In the genomic region with DNA sequence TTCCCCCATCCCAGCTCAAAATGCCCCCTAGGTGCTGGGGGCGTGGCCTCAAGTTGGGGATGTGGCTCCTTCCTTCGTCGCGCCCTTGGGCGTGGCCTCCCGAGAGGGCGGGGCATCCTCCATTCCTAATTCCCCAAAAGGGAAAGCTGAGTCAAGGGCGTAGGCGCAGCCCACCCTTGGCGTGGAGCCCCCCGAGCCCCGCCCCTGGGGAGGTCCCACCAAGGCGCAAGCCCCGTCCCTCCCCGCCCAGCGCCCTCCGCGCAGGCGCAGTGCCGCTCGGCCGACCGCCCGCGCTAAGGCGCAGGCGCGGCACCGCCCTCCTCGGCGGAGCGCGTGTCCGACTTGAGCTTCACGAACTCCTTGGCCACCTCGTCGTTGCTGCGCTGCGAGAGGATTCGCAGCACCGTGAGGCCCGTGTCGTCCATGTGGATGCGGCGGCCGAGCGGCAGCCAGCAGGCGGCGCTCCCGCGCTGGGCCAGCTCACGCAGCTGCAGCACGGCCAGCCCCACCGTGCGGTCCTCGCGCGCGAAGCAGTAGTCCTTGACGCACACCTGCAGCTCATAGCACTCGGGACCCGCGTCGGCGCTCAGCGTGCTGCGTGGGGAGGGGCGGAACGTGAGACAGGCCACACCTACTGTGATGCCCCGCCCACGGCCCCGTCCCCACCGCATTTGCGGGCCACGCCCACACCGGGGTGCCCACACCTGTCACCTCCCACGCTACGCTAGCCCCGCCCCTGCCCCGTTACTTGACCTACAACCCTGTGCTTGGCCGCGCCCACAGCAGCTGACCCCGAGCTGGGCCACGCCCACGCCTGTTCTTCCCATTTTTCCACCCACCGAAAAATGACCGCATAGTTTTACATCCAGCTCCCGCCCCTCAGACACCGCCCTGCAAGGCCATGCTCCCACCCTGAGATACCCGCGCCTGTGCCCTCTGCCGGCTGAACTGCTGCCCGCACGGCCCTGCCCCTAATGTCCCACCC, we compare ENCODE assay signal across 8 cellular contexts. TPM values are rescaled to one million over a fixed set of nuclear protein-coding genes. Genes with fewer than 3 reads are reported as not detected.
DNase-seq lines count a peak whose midpoint lies in the region; ATAC-seq and TF ChIP-seq lines count a peak whose summit lies in the region.

No MANE protein-coding gene starts in this region.

- peak; percentile 75 for ATAC-seq in HG03439 (IDR thresholded peaks at IDR 0.05; ENCODE audit: unreplicated experiment)

- peak; percentile 69 for TF ChIP-seq POLR2A in GM18951 (IDR thresholded peaks at IDR 0.05; ENCODE audit: extremely low read depth, insufficient read depth, insufficient read length)

- H3K27me3 Mint-ChIP-seq in nephron progenitor cell (ENCODE audit: low read depth, poor library complexity), result peaks cover 36% of the 10 kb centered on the region
- H3K27me3 Mint-ChIP-seq in stimulated activated naive CD8-positive, alpha-beta T cell treated with anti-CD3 and anti-CD28 coated beads, Interleukin-15, Interleukin-2, amounts not matched to agents 100 ng/mL and 50 ng/mL, for 24 hours, result peaks cover 30% of the 10 kb centered on the region

- intact Hi-C loops in OCI-LY7 (cut with micrococcal nuclease; ENCODE audit: unreplicated experiment), result loop anchor here (5.0 kb wide), 1 partner anchor 251 kb away; a partner anchor contains a TSS

- no peaks in the 10 kb centered on the region for H3K36me3 ChIP-seq in OCI-LY7 (ENCODE audit: insufficient read depth, low read length)

- H3K79me2 ChIP-seq in OCI-LY7 (ENCODE audit: insufficient read depth, low read depth, low read length), result no peaks in the 10 kb centered on the region

- H3K4me1 Mint-ChIP-seq in nephron progenitor cell, result peaks cover 31% of the 10 kb centered on the region
- peaks cover 8% of the 10 kb centered on the region for H3K4me1 Mint-ChIP-seq in stimulated activated naive CD8-positive, alpha-beta T cell treated with anti-CD3 and anti-CD28 coated beads, Interleukin-15, Interleukin-2, amounts not matched to agents 100 ng/mL and 50 ng/mL, for 24 hours (ENCODE audit: low read depth)

- POLR2A ChIA-PET in OCI-LY7 (lab: Charles Lee), result interaction anchor here (0.6 to 2.4 kb wide), 9 partner anchors 12 to 253 kb away, joined by 3 to 9 read pairs (median 3); a partner anchor contains a TSS

- peak overlapping the region; percentile 69 for H3K4me3 ChIP-seq in OCI-LY7 (ENCODE audit: low read depth, low read length, poor library complexity, severe bottlenecking)
- H3K4me3 ChIP-seq in fibroblast of pulmonary artery (replicated peaks; ENCODE audit: low read depth, low read length), result peak overlapping the region; percentile 22

- H3K36me3 Mint-ChIP-seq in nephron progenitor cell (ENCODE audit: low read depth), result no peaks in the 10 kb centered on the region
- H3K36me3 Mint-ChIP-seq in stimulated activated naive CD8-positive, alpha-beta T cell treated with anti-CD3 and anti-CD28 coated beads, Interleukin-15, Interleukin-2, amounts not matched to agents 100 ng/mL and 50 ng/mL, for 24 hours (ENCODE audit: low read depth), result no peaks in the 10 kb centered on the region

- no TSS peak for BruUV-seq in OCI-LY7 (replicated peaks; lab: Mats Ljungman, UMichigan)

- in situ Hi-C loops in GM18951 (cut with MboI; ENCODE audit: low sequenced_read_pairs, unreplicated experiment), result no loop called here

- H2AFZ ChIP-seq in OCI-LY7 (ENCODE audit: low read length), result peak overlapping the region; percentile 64; the same call in 1 of the 2 replicates

- H3K27ac ChIP-seq in OCI-LY7 (ENCODE audit: low read depth, low read length, poor library complexity, severe bottlenecking), result peak overlapping the region; percentile 78

- no peaks in the 10 kb centered on the region for H3K9me3 ChIP-seq in OCI-LY7 (ENCODE audit: low read length)

- peak; percentile 55 for TF ChIP-seq CTCF in OCI-LY7 (conservative IDR thresholded peaks at IDR 0.05; ENCODE audit: low read length)
- peak; percentile 19 for TF ChIP-seq CTCF in fibroblast of pulmonary artery (IDR thresholded peaks at IDR 0.05; ENCODE audit: low read length, missing control alignments)
- TF ChIP-seq CTCF in nephron progenitor cell (IDR thresholded peaks at IDR 0.05), result peak; percentile 68

- peak overlapping the region; percentile 82 for H3K4me2 ChIP-seq in OCI-LY7 (ENCODE audit: low read length)

- H3K4me3 Mint-ChIP-seq in nephron progenitor cell, result peak overlapping the region; percentile 81
- peak overlapping the region; percentile 80 for H3K4me3 Mint-ChIP-seq in stimulated activated naive CD8-positive, alpha-beta T cell treated with anti-CD3 and anti-CD28 coated beads, Interleukin-15, Interleukin-2, amounts not matched to agents 100 ng/mL and 50 ng/mL, for 24 hours

- H3K9me3 Mint-ChIP-seq in nephron progenitor cell, result peaks cover 7% of the 10 kb centered on the region
- no peaks in the 10 kb centered on the region for H3K9me3 Mint-ChIP-seq in stimulated activated naive CD8-positive, alpha-beta T cell treated with anti-CD3 and anti-CD28 coated beads, Interleukin-15, Interleukin-2, amounts not matched to agents 100 ng/mL and 50 ng/mL, for 24 hours

- CTCF ChIA-PET in OCI-LY7 (lab: Charles Lee; ENCODE audit: unreplicated experiment), result interaction anchor here (0.5 to 1.2 kb wide), 9 partner anchors 15 to 730 kb away, joined by 3 to 13 read pairs (median 4); a partner anchor contains a TSS

- peaks cover 34% of the 10 kb centered on the region for H3K4me1 ChIP-seq in OCI-LY7 (ENCODE audit: insufficient read depth, low read length, poor library complexity, severe bottlenecking)

- no peaks in the 10 kb centered on the region for H4K20me1 ChIP-seq in OCI-LY7 (ENCODE audit: insufficient read depth, low read length)

- no peaks in the 10 kb centered on the region for H3K9me2 ChIP-seq in OCI-LY7 (ENCODE audit: insufficient read depth, low read length)

- DNase-seq in AG08396 (ENCODE audit: low spot score), result peak; percentile 78
- peak; percentile 97 for DNase-seq in OCI-LY7 (ENCODE audit: low spot score)
- peak; percentile 87 to 88 for DNase-seq in activated T-cell treated with anti-CD3 and anti-CD28 coated beads, Interleukin-2, amount 50 U/mL, for 48 hours
- peak; percentile 80 for DNase-seq in fibroblast of pulmonary artery (ENCODE audit: low read depth)
- DNase-seq in nephron progenitor cell, result peak; percentile 90

- H3K27ac Mint-ChIP-seq in nephron progenitor cell, result no peak overlapping the region
- H3K27ac Mint-ChIP-seq in stimulated activated naive CD8-positive, alpha-beta T cell treated with anti-CD3 and anti-CD28 coated beads, Interleukin-15, Interleukin-2, amounts not matched to agents 100 ng/mL and 50 ng/mL, for 24 hours, result peak overlapping the region; percentile 88

RNA-seq across cellular contexts. Expression of a gene that starts 50.6 kb away (rescaled TPM):
- 43.0 and 49.6 TPM in 2 replicates for total RNA-seq in OCI-LY7 (2014; rRNA removed; shearing (Covaris generic))
- 57.2 and 68.6 TPM in 2 replicates for total RNA-seq in OCI-LY7 (2022)

Comparison
In these comparisons a context has a peak if more than half of its experiments do, and no peak if none do; other contexts are left out.
1. Peak in every context shown above with its lines: DNase-seq, ATAC-seq, H3K4me3 ChIP-seq and H3K27ac ChIP-seq.